Comparison of ENCODE assay signal across 40 cellular contexts in genomic region chr10:33843379-33843778, GRCh38.
"Had no signal": no experiment of that assay in that cellular context is flagged by ENCODE, and none has a peak within 500 bp of the region (broad histone marks: within the 10 kb centered on the region; RNA-seq: fewer than 3 reads in every experiment).

No MANE protein-coding gene starts in this region.

- H3K27me3 ChIP-seq: adrenal gland, ascending aorta, body of pancreas, brain microvascular endothelial cell, breast epithelium, cardiac muscle cell had no signal

- DNase-seq: activated effector memory CD4-positive, alpha-beta T cell treated with anti-CD3 and anti-CD28 coated beads, Interleukin-2, amount 50 U/mL, for 16 hours; activated effector memory CD4-positive, alpha-beta T cell treated with Interleukin-2 at 50 U/mL for 16 hours; activated gamma-delta T cell; activated gamma-delta T cell treated with Interleukin-2 at 50 U/mL for 16 hours; activated naive CD4-positive, alpha-beta T cell; activated naive CD4-positive, alpha-beta T cell treated with anti-CD3 and anti-CD28 coated beads for 36 hours; activated naive CD4-positive, alpha-beta T cell treated with anti-CD3 and anti-CD28 coated beads, Interleukin-2, amount 10 ng/mL, durations not matched to agents 7 days and 5 days; activated naive CD4-positive, alpha-beta T cell treated with anti-CD3 and anti-CD28 coated beads, Interleukin-2, amount 50 U/mL, for 16 hours; activated naive CD4-positive, alpha-beta T cell treated with Interleukin-2 at 50 U/mL for 16 hours; activated naive CD8-positive, alpha-beta T cell treated with anti-CD3 and anti-CD28 coated beads for 36 hours; activated naive CD8-positive, alpha-beta T cell treated with anti-CD3 and anti-CD28 coated beads, Interleukin-2, amount 10 ng/mL, durations not matched to agents 7 days and 5 days; activated naive CD8-positive, alpha-beta T cell treated with anti-CD3 and anti-CD28 coated beads, Interleukin-2, amount 50 U/mL, for 24 hours; activated T-cell treated with anti-CD3 and anti-CD28 coated beads, Interleukin-2, amount 50 U/mL, for 1 hour; activated T-cell treated with anti-CD3 and anti-CD28 coated beads, Interleukin-2, amount 50 U/mL, for 24 hours; activated T-cell treated with anti-CD3 and anti-CD28 coated beads, Interleukin-2, amount 50 U/mL, for 4 hours; activated T-cell treated with anti-CD3 and anti-CD28 coated beads, Interleukin-2, amount 50 U/mL, for 48 hours; activated T-cell treated with anti-CD3 and anti-CD28 coated beads, Interleukin-2, amount 50 U/mL, for 72 hours; adrenal gland; amniotic stem cell; amygdala; anterior cingulate cortex; aorta; body of pancreas; brain microvascular endothelial cell; caudate nucleus; central memory CD4-positive, alpha-beta T cell; cerebellar nuclear complex had no signal

- H3K9me3 ChIP-seq: adrenal gland, ascending aorta, body of pancreas, breast epithelium had no signal

- H3K27ac ChIP-seq: adrenal gland, ascending aorta, body of pancreas, brain microvascular endothelial cell, breast epithelium, cardiac muscle cell had no signal

- H3K27ac Mint-ChIP-seq: activated naive CD4-positive, alpha-beta T cell treated with anti-CD3 and anti-CD28 coated beads for 36 hours; activated naive CD4-positive, alpha-beta T cell treated with anti-CD3 and anti-CD28 coated beads, Interleukin-2, amount 10 ng/mL, durations not matched to agents 7 days and 5 days; activated naive CD4-positive, alpha-beta T cell treated with anti-CD3 and anti-CD28 coated beads, Interleukin-2, amount 50 U/mL, for 24 hours; activated naive CD4-positive, alpha-beta T cell treated with anti-CD3 and anti-CD28 coated beads, Interleukin-2, amount 50 U/mL, for 72 hours; activated naive CD8-positive, alpha-beta T cell; activated naive CD8-positive, alpha-beta T cell treated with anti-CD3 and anti-CD28 coated beads for 36 hours; activated naive CD8-positive, alpha-beta T cell treated with anti-CD3 and anti-CD28 coated beads, Interleukin-2, amount 10 ng/mL, durations not matched to agents 7 days and 5 days; activated naive CD8-positive, alpha-beta T cell treated with anti-CD3 and anti-CD28 coated beads, Interleukin-2, amount 50 U/mL, for 24 hours; activated T-cell treated with anti-CD3 and anti-CD28 coated beads, Interleukin-2, amount 50 U/mL, for 24 hours; activated T-cell treated with anti-CD3 and anti-CD28 coated beads, Interleukin-2, amount 50 U/mL, for 72 hours; activated T-helper 17 cell treated with anti-CD3 and anti-CD28 coated beads, Interleukin-2, amount 50 U/mL, for 72 hours; activated T-helper 2 cell treated with anti-CD3 and anti-CD28 coated beads, Interferon-gamma antibody, Interleukin-2, Interleukin-4, amounts not matched to agents 10 μg/mL and 5 μg/mL and 100 μg/mL, durations not matched to agents 14 hours and 24 hours and 36 hours; brain had no signal

- H3K4me3 Mint-ChIP-seq: activated naive CD4-positive, alpha-beta T cell treated with anti-CD3 and anti-CD28 coated beads for 36 hours; activated naive CD4-positive, alpha-beta T cell treated with anti-CD3 and anti-CD28 coated beads, Interleukin-2, amount 10 ng/mL, durations not matched to agents 7 days and 5 days; activated naive CD4-positive, alpha-beta T cell treated with anti-CD3 and anti-CD28 coated beads, Interleukin-2, amount 50 U/mL, for 24 hours; activated naive CD8-positive, alpha-beta T cell; activated naive CD8-positive, alpha-beta T cell treated with anti-CD3 and anti-CD28 coated beads for 36 hours; activated naive CD8-positive, alpha-beta T cell treated with anti-CD3 and anti-CD28 coated beads, Interleukin-2, amount 10 ng/mL, durations not matched to agents 7 days and 5 days; activated naive CD8-positive, alpha-beta T cell treated with anti-CD3 and anti-CD28 coated beads, Interleukin-2, amount 50 U/mL, for 24 hours; activated T-cell treated with anti-CD3 and anti-CD28 coated beads, Interleukin-2, amount 50 U/mL, for 24 hours; activated T-cell treated with anti-CD3 and anti-CD28 coated beads, Interleukin-2, amount 50 U/mL, for 4 hours; activated T-cell treated with anti-CD3 and anti-CD28 coated beads, Interleukin-2, amount 50 U/mL, for 72 hours; activated T-helper 1 cell treated with anti-CD3 and anti-CD28 coated beads, Interleukin-12 subunit alpha, Interleukin-12 subunit beta, Interleukin-2, Interleukin-4 antibody, amounts not matched to agents 30 ng/mL and 10 ng/mL and 1 ng/mL, durations not matched to agents 14 hours and 24 hours and 36 hours; activated T-helper 17 cell treated with anti-CD3 and anti-CD28 coated beads, Interleukin-2, amount 50 U/mL, for 72 hours; brain; central memory CD8-positive, alpha-beta T cell had no signal

- ATAC-seq: activated naive CD4-positive, alpha-beta T cell treated with anti-CD3 and anti-CD28 coated beads, Interleukin-2, amount 50 U/mL, for 72 hours; activated naive CD8-positive, alpha-beta T cell treated with anti-CD3 and anti-CD28 coated beads, Interleukin-2, amount 50 U/mL, for 24 hours; activated T-cell treated with anti-CD3 and anti-CD28 coated beads, Interleukin-2, amount 50 U/mL, for 4 hours; activated T-cell treated with anti-CD3 and anti-CD28 coated beads, Interleukin-2, amount 50 U/mL, for 72 hours; activated T-helper 17 cell treated with anti-CD3 and anti-CD28 coated beads, Interleukin-2, amount 50 U/mL, for 72 hours; body of pancreas had no signal

- H3K4me3 ChIP-seq: adrenal gland, ascending aorta, body of pancreas, breast epithelium, cardiac muscle cell had no signal

- H3K36me3 Mint-ChIP-seq: activated naive CD4-positive, alpha-beta T cell treated with anti-CD3 and anti-CD28 coated beads, Interleukin-2, amount 10 ng/mL, durations not matched to agents 7 days and 5 days; activated naive CD8-positive, alpha-beta T cell; activated naive CD8-positive, alpha-beta T cell treated with anti-CD3 and anti-CD28 coated beads for 36 hours; activated naive CD8-positive, alpha-beta T cell treated with anti-CD3 and anti-CD28 coated beads, Interleukin-2, amount 10 ng/mL, durations not matched to agents 7 days and 5 days; brain had no signal

- H3K36me3 ChIP-seq: adrenal gland, ascending aorta, brain microvascular endothelial cell, breast epithelium, cardiac muscle cell had no signal

- FAIRE-seq: astrocyte, bronchial epithelial cell had no signal

- H3K4me1 Mint-ChIP-seq: activated naive CD4-positive, alpha-beta T cell treated with anti-CD3 and anti-CD28 coated beads, Interleukin-2, amount 10 ng/mL, durations not matched to agents 7 days and 5 days; activated naive CD4-positive, alpha-beta T cell treated with anti-CD3 and anti-CD28 coated beads, Interleukin-2, amount 50 U/mL, for 24 hours; activated naive CD8-positive, alpha-beta T cell treated with anti-CD3 and anti-CD28 coated beads for 36 hours; activated naive CD8-positive, alpha-beta T cell treated with anti-CD3 and anti-CD28 coated beads, Interleukin-2, amount 50 U/mL, for 24 hours; activated T-helper 17 cell treated with anti-CD3 and anti-CD28 coated beads, Interleukin-2, amount 50 U/mL, for 72 hours; brain; central memory CD8-positive, alpha-beta T cell had no signal

- H3K4me1 ChIP-seq: adrenal gland, ascending aorta, body of pancreas, breast epithelium had no signal

- H3K27me3 Mint-ChIP-seq: activated naive CD4-positive, alpha-beta T cell treated with anti-CD3 and anti-CD28 coated beads, Interleukin-2, amount 10 ng/mL, durations not matched to agents 7 days and 5 days; activated naive CD8-positive, alpha-beta T cell; activated naive CD8-positive, alpha-beta T cell treated with anti-CD3 and anti-CD28 coated beads, Interleukin-2, amount 10 ng/mL, durations not matched to agents 7 days and 5 days; activated naive CD8-positive, alpha-beta T cell treated with anti-CD3 and anti-CD28 coated beads, Interleukin-2, amount 50 U/mL, for 24 hours; activated T-cell treated with anti-CD3 and anti-CD28 coated beads, Interleukin-2, amount 50 U/mL, for 24 hours; brain; central memory CD8-positive, alpha-beta T cell had no signal
